In genomic region chr5:72149742-72150141, GRCh38 we compare ENCODE assay signal across 20 cellular contexts. TPM values are rescaled to one million over a fixed set of nuclear protein-coding genes. Genes with fewer than 3 reads are reported as not detected.
A peak's percentile ranks its signal among the peaks of the same experiment; 100 is the strongest.
DNase-seq lines count a peak whose midpoint lies in the region; ATAC-seq and TF ChIP-seq lines count a peak whose summit lies in the region.
"Had no signal": no experiment of that assay in that cellular context is flagged by ENCODE, and none has a peak within 500 bp of the region (broad histone marks: within the 10 kb centered on the region; RNA-seq: fewer than 3 reads in every experiment).

No MANE protein-coding gene starts in this region.

- ATAC-seq in RWPE2 (ENCODE audit: low read depth) (no peak), sciatic nerve (no peak)
- ATAC-seq: activated CD8-positive, alpha-beta T cell treated with anti-CD3 and anti-CD28 coated beads, Interleukin-2, amount 10 ng/mL, durations not matched to agents 7 days and 5 days; stimulated activated naive B cell treated with anti-CD40 and anti-IgM and Interleukin-4, amounts not matched to agents 10 μg/mL and 1 μg/mL and 100 μg/mL, for 72 hours had no signal

- CTCF ChIA-PET in OCI-LY7 (lab: Charles Lee; ENCODE audit: unreplicated experiment), result no interaction called here

- no TSS peak for BruUV-seq in OCI-LY7 (replicated peaks; lab: Mats Ljungman, UMichigan)

- DNase-seq in G401 (ENCODE audit: low spot score), result peak; percentile 69
- no peak for DNase-seq in RWPE2 (ENCODE audit: low spot score)
- DNase-seq in fibroblast of lung (ENCODE audit: low read depth in 2 of 2), result peak in 1 of 2 donors; percentile 59
- no peak for DNase-seq in stomach
- no peak for DNase-seq in OCI-LY7 (ENCODE audit: low spot score)
- no peak for DNase-seq in 8988T
- DNase-seq in sciatic nerve (ENCODE audit: low spot score), result no peak
- DNase-seq: activated CD8-positive, alpha-beta T cell treated with anti-CD3 and anti-CD28 coated beads, Interleukin-2, amount 10 ng/mL, durations not matched to agents 7 days and 5 days; amniotic stem cell; CD8-positive, alpha-beta memory T cell; dermis blood vessel endothelial cell; foreskin melanocyte; GDM1; KG1; NCI-H1436; NCI-H446 treated with DMSO at 0.1 percent for 48 hours; stimulated activated naive B cell treated with anti-CD40 and anti-IgM and Interleukin-4, amounts not matched to agents 10 μg/mL and 1 μg/mL and 100 μg/mL, for 72 hours had no signal

- H3K9me2 ChIP-seq in OCI-LY7 (ENCODE audit: insufficient read depth, low read length), result no peaks in the 10 kb centered on the region

- H3K4me1 ChIP-seq in RWPE2 (ENCODE audit: insufficient read depth, poor library complexity, severe bottlenecking), result peaks cover 20% of the 10 kb centered on the region
- peaks cover 28% of the 10 kb centered on the region for H3K4me1 ChIP-seq in fibroblast of lung (ENCODE audit: control insufficient read depth, extremely low read depth, insufficient read depth, low read length)
- H3K4me1 ChIP-seq in stomach, result peaks cover 0 to 76% (median 29%) of the 10 kb centered on the region in 4 donors
- H3K4me1 ChIP-seq in OCI-LY7 (ENCODE audit: insufficient read depth, low read length, poor library complexity, severe bottlenecking), result no peaks in the 10 kb centered on the region

- intact Hi-C loops in stomach (cut with DNase I; ENCODE audit: low total_unique reads), result loop anchor here (10.0 kb wide), 1 partner anchor 155 kb away; no protein-coding TSS in a partner anchor
- intact Hi-C loops in OCI-LY7 (cut with micrococcal nuclease; ENCODE audit: unreplicated experiment), result no loop called here
- intact Hi-C loops in sciatic nerve (cut with DNase I), result no loop called here

- POLR2A ChIA-PET in OCI-LY7 (lab: Charles Lee), result interaction anchor here (0.6 kb wide), 1 partner anchor 316 kb away, joined by 3 read pairs; no protein-coding TSS in a partner anchor

- no peak for TF ChIP-seq EP300 in stomach (IDR thresholded peaks at IDR 0.05)

- H3K9me3 ChIP-seq in RWPE2 (ENCODE audit: severe bottlenecking) (no peaks in the 10 kb centered on the region), fibroblast of lung (ENCODE audit: control insufficient read depth, insufficient read depth, low read depth, low read length) (no peaks in the 10 kb centered on the region), stomach (no peaks in the 10 kb centered on the region), OCI-LY7 (ENCODE audit: low read length) (no peaks in the 10 kb centered on the region)
- H3K9me3 ChIP-seq: neutrophil, vagina had no signal

- in situ Hi-C loops in G401 (cut with HindIII; ENCODE audit: low sequenced_read_pairs), result no loop called here

- H4K20me1 ChIP-seq in fibroblast of lung (ENCODE audit: control insufficient read depth, extremely low read depth, insufficient read depth, low read length) (no peaks in the 10 kb centered on the region), OCI-LY7 (ENCODE audit: insufficient read depth, low read length) (no peaks in the 10 kb centered on the region)

- TF ChIP-seq CTCF in RWPE2 (IDR thresholded peaks at IDR 0.05; ENCODE audit: poor library complexity, severe bottlenecking), result peak; percentile 41
- peak; percentile 22 to 36 for TF ChIP-seq CTCF in fibroblast of lung (conservative IDR thresholded peaks at IDR 0.05 in 1 of 2, IDR thresholded peaks at IDR 0.05 in 1 of 2; ENCODE audit: low read depth in 1 of 2, low read length in 2 of 2)
- TF ChIP-seq CTCF in stomach (IDR thresholded peaks at IDR 0.05), result no peak
- no peak for TF ChIP-seq CTCF in OCI-LY7 (conservative IDR thresholded peaks at IDR 0.05; ENCODE audit: low read length)

- no peak for TF ChIP-seq POLR2A in stomach (IDR thresholded peaks at IDR 0.05)

- WGBS in stomach, 5 donors, result 71 to 95% (median 90%) methylated on average over 2 of the region's 2 CpGs

- H3K4me3 ChIP-seq in RWPE2 (ENCODE audit: severe bottlenecking) (no peak overlapping the region), fibroblast of lung (replicated peaks in 1 of 4; ENCODE audit: control extremely low read depth in 1 of 4, insufficient read depth in 1 of 4, low read depth in 3 of 4, low read length in 4 of 4) (no peak overlapping the region), stomach (no peak overlapping the region), OCI-LY7 (ENCODE audit: low read depth, low read length, poor library complexity, severe bottlenecking) (no peak overlapping the region)
- H3K4me3 ChIP-seq: skin epidermis, vagina had no signal

- H3K27me3 ChIP-seq in RWPE2 (ENCODE audit: insufficient read depth, poor library complexity, severe bottlenecking), result no peaks in the 10 kb centered on the region
- no peaks in the 10 kb centered on the region for H3K27me3 ChIP-seq in fibroblast of lung (ENCODE audit: control insufficient read depth, insufficient read depth, low read length)
- H3K27me3 ChIP-seq in stomach, result no peaks in the 10 kb centered on the region
- H3K27me3 ChIP-seq: vagina had no signal

- peaks cover 46% of the 10 kb centered on the region for H3K79me2 ChIP-seq in fibroblast of lung (ENCODE audit: control insufficient read depth, insufficient read depth, low read length)
- H3K79me2 ChIP-seq in OCI-LY7 (ENCODE audit: insufficient read depth, low read depth, low read length), result no peaks in the 10 kb centered on the region

- H3K36me3 ChIP-seq in RWPE2 (ENCODE audit: low read depth) (no peaks in the 10 kb centered on the region), fibroblast of lung (ENCODE audit: control insufficient read depth, insufficient read depth, low read length) (peaks cover 8% of the 10 kb centered on the region), stomach (no peaks in the 10 kb centered on the region), OCI-LY7 (ENCODE audit: insufficient read depth, low read length) (no peaks in the 10 kb centered on the region)
- H3K36me3 ChIP-seq: neutrophil, vagina had no signal

- H2AFZ ChIP-seq in fibroblast of lung (ENCODE audit: low read length) (no peak overlapping the region), OCI-LY7 (ENCODE audit: low read length) (no peak overlapping the region)

- no peak overlapping the region for H3K4me2 ChIP-seq in fibroblast of lung (ENCODE audit: extremely low read depth, insufficient read depth, low read length)
- H3K4me2 ChIP-seq in OCI-LY7 (ENCODE audit: low read length), result no peak overlapping the region

- no peak overlapping the region for H3K9ac ChIP-seq in fibroblast of lung (ENCODE audit: insufficient read depth, low read length)

- H3K27ac ChIP-seq in RWPE2 (ENCODE audit: poor library complexity, severe bottlenecking), result no peak overlapping the region
- no peak overlapping the region for H3K27ac ChIP-seq in fibroblast of lung (ENCODE audit: insufficient read depth, low read length)
- peak overlapping the region in 4 of 5 donors; percentile 12 to 77 (median 40) for H3K27ac ChIP-seq in stomach
- H3K27ac ChIP-seq in OCI-LY7 (ENCODE audit: low read depth, low read length, poor library complexity, severe bottlenecking), result no peak overlapping the region
- H3K27ac ChIP-seq: neutrophil, skin epidermis, vagina had no signal

RNA-seq across cellular contexts. Expression of gene MAP1B, which starts 42.5 kb away (rescaled TPM):
- 11.3 and 21.9 TPM in 2 replicates for total RNA-seq in G401 (2014; rRNA removed; shearing (Covaris generic))
- total RNA-seq in fibroblast of lung (44.9 and 83.4 TPM in 2 replicates), stomach (100 to 1,000 TPM in 2 of 5 donors, 10 to 100 TPM in 3; 10.4 to 985 (median 98.6) TPM), OCI-LY7 (2022) (0.06 TPM in 1 of 2 replicates, not detected in the other), sciatic nerve (218 TPM)
- polyA plus RNA-seq in fibroblast of lung (84.4 and 109 TPM in 2 replicates), stomach (1 to 10 TPM; 2.1 to 3.1 (median 2.4) TPM)
- polyA plus RNA-seq in fibroblast of lung (2012), result 56.7 and 103 TPM in 2 replicates
- polyA minus RNA-seq in fibroblast of lung (ENCODE audit: low replicate concordance), result 178 and 206 TPM in 2 replicates
- total RNA-seq in OCI-LY7 (2014; rRNA removed; shearing (Covaris generic)), result not detected in 2 replicates

Comparison
In these comparisons a context has a peak if more than half of its experiments do, and no peak if none do; other contexts are left out.
1. H3K27ac ChIP-seq: peak in stomach (4 of 5); none in RWPE2 (single experiment), fibroblast of lung (single experiment) and OCI-LY7 (single experiment).
2. CTCF ChIP-seq: peak in RWPE2 (single experiment) and fibroblast of lung (2 of 2); none in stomach (0 of 7) and OCI-LY7 (single experiment).
3. RNA of gene MAP1B, which starts 42.5 kb away (total RNA-seq): 218 TPM in sciatic nerve (single experiment), 10.4 to 985 TPM in stomach, 44.9 to 83.4 TPM in fibroblast of lung and 11.3 to 21.9 TPM in G401; 0.06 TPM in OCI-LY7; every median in the first group is over 10 times any median in the second.